In the genomic region with DNA sequence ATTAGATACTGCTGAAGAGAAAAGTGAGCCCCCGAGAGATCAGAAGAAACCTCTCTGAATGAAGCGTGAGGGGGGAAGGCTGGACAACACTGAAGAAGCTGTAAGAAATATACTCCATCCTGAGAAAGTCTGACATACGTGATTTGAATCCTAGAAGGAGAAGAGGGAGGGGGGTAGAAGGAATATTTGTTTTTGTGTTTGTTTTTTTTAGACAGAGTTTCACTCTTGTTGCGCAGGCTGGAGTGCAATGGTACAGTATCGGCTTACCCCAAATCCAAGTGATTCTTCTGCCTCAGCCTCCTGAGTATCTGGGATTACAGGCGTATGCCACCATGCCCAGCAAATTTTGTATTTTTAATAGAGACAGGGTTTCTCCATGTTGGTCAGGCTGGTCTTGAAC, we compare ENCODE assay signal across 21 cellular contexts. TPM values are rescaled to one million over a fixed set of nuclear protein-coding genes. Genes with fewer than 3 reads are reported as not detected.
A peak's percentile ranks its signal among the peaks of the same experiment; 100 is the strongest.
DNase-seq lines count a peak whose midpoint lies in the region; ATAC-seq and TF ChIP-seq lines count a peak whose summit lies in the region.
"Had no signal": no experiment of that assay in that cellular context is flagged by ENCODE, and none has a peak within 500 bp of the region (broad histone marks: within the 10 kb centered on the region; RNA-seq: fewer than 3 reads in every experiment).

No MANE protein-coding gene starts in this region.

- peaks cover 65% of the 10 kb centered on the region for H3K4me1 Mint-ChIP-seq in activated T-cell treated with anti-CD3 and anti-CD28 coated beads, Interleukin-2, amount 50 U/mL, for 24 hours (ENCODE audit: low read depth)
- H3K4me1 Mint-ChIP-seq in activated T-cell treated with anti-CD3 and anti-CD28 coated beads, Interleukin-2, amount 50 U/mL, for 4 hours (ENCODE audit: low read depth), result peaks cover 37% of the 10 kb centered on the region
- peaks cover 39% of the 10 kb centered on the region for H3K4me1 Mint-ChIP-seq in memory B cell
- peaks cover 22% of the 10 kb centered on the region for H3K4me1 Mint-ChIP-seq in activated naive CD4-positive, alpha-beta T cell treated with anti-CD3 and anti-CD28 coated beads, Interleukin-2, amount 10 ng/mL, durations not matched to agents 7 days and 5 days
- H3K4me1 Mint-ChIP-seq in progenitor cell of endocrine pancreas (ENCODE audit: low read depth), result peaks cover 20% of the 10 kb centered on the region

- CTCF ChIA-PET in activated naive CD4-positive, alpha-beta T cell treated with anti-CD3 and anti-CD28 coated beads, Interleukin-2, amount 10 ng/mL, durations not matched to agents 7 days and 5 days (lab: Charles Lee), result no interaction called here

- H3K4me3 Mint-ChIP-seq in activated T-cell treated with anti-CD3 and anti-CD28 coated beads, Interleukin-2, amount 50 U/mL, for 24 hours, result no peak overlapping the region
- H3K4me3 Mint-ChIP-seq in activated T-cell treated with anti-CD3 and anti-CD28 coated beads, Interleukin-2, amount 50 U/mL, for 4 hours, result no peak overlapping the region
- H3K4me3 Mint-ChIP-seq in memory B cell, result peak overlapping the region; percentile 2
- no peak overlapping the region for H3K4me3 Mint-ChIP-seq in activated naive CD4-positive, alpha-beta T cell treated with anti-CD3 and anti-CD28 coated beads, Interleukin-2, amount 10 ng/mL, durations not matched to agents 7 days and 5 days
- H3K4me3 Mint-ChIP-seq in progenitor cell of endocrine pancreas (ENCODE audit: low read depth), result no peak overlapping the region
- H3K4me3 Mint-ChIP-seq: HFFc6 had no signal

- peak overlapping the region; percentile 66; the same call in 1 of the 2 replicates for H3K27ac ChIP-seq in VCaP

- no peak for ATAC-seq in activated T-cell treated with anti-CD3 and anti-CD28 coated beads, Interleukin-2, amount 50 U/mL, for 4 hours
- ATAC-seq in memory B cell (ENCODE audit: low read depth), result no peak
- ATAC-seq: GM12878, Panc1 had no signal

- TF ChIP-seq CTCF in VCaP (conservative IDR thresholded peaks at IDR 0.05) (no peak), progenitor cell of endocrine pancreas (IDR thresholded peaks at IDR 0.05; ENCODE audit: unreplicated experiment) (no peak)

- H3K9me3 Mint-ChIP-seq in activated T-cell treated with anti-CD3 and anti-CD28 coated beads, Interleukin-2, amount 50 U/mL, for 24 hours, result no peaks in the 10 kb centered on the region
- peaks cover 4% of the 10 kb centered on the region for H3K9me3 Mint-ChIP-seq in activated T-cell treated with anti-CD3 and anti-CD28 coated beads, Interleukin-2, amount 50 U/mL, for 4 hours
- H3K9me3 Mint-ChIP-seq in memory B cell, result peaks cover 4% of the 10 kb centered on the region
- no peaks in the 10 kb centered on the region for H3K9me3 Mint-ChIP-seq in activated naive CD4-positive, alpha-beta T cell treated with anti-CD3 and anti-CD28 coated beads, Interleukin-2, amount 10 ng/mL, durations not matched to agents 7 days and 5 days
- H3K9me3 Mint-ChIP-seq in progenitor cell of endocrine pancreas (ENCODE audit: low read depth), result peaks cover 3% of the 10 kb centered on the region
- H3K9me3 Mint-ChIP-seq: HFFc6 had no signal

- H3K36me3 Mint-ChIP-seq in activated T-cell treated with anti-CD3 and anti-CD28 coated beads, Interleukin-2, amount 50 U/mL, for 24 hours (ENCODE audit: low read depth), result peaks cover 13% of the 10 kb centered on the region
- peaks cover 13% of the 10 kb centered on the region for H3K36me3 Mint-ChIP-seq in activated T-cell treated with anti-CD3 and anti-CD28 coated beads, Interleukin-2, amount 50 U/mL, for 4 hours (ENCODE audit: insufficient read depth)
- H3K36me3 Mint-ChIP-seq in memory B cell, result peaks cover 7% of the 10 kb centered on the region
- H3K36me3 Mint-ChIP-seq in activated naive CD4-positive, alpha-beta T cell treated with anti-CD3 and anti-CD28 coated beads, Interleukin-2, amount 10 ng/mL, durations not matched to agents 7 days and 5 days, result no peaks in the 10 kb centered on the region
- peaks cover 2% of the 10 kb centered on the region for H3K36me3 Mint-ChIP-seq in progenitor cell of endocrine pancreas (ENCODE audit: insufficient read depth)

- DNase-seq in activated T-cell treated with anti-CD3 and anti-CD28 coated beads, Interleukin-2, amount 50 U/mL, for 24 hours, result no peak
- DNase-seq in activated T-cell treated with anti-CD3 and anti-CD28 coated beads, Interleukin-2, amount 50 U/mL, for 4 hours, result no peak
- DNase-seq in memory B cell (ENCODE audit: low spot score in 2 of 2) (no peak), pons (ENCODE audit: low spot score) (no peak), progenitor cell of endocrine pancreas (ENCODE audit: low spot score, unreplicated experiment) (no peak)
- no peak for DNase-seq in activated naive CD4-positive, alpha-beta T cell treated with anti-CD3 and anti-CD28 coated beads, Interleukin-2, amount 10 ng/mL, durations not matched to agents 7 days and 5 days
- DNase-seq: 8988T, DMS 273 treated with DMSO at 0.1 percent for 48 hours, DND-41, HFFc6, KBM-7, NCI-H1105, NCI-H146, NCI-H2029, NCI-H226, NCI-H524, NCI-H774, SIG-M5 had no signal

- H3K27me3 Mint-ChIP-seq in activated T-cell treated with anti-CD3 and anti-CD28 coated beads, Interleukin-2, amount 50 U/mL, for 24 hours, result no peaks in the 10 kb centered on the region
- H3K27me3 Mint-ChIP-seq in activated T-cell treated with anti-CD3 and anti-CD28 coated beads, Interleukin-2, amount 50 U/mL, for 4 hours (ENCODE audit: low read depth), result no peaks in the 10 kb centered on the region
- H3K27me3 Mint-ChIP-seq in memory B cell (no peaks in the 10 kb centered on the region), progenitor cell of endocrine pancreas (no peaks in the 10 kb centered on the region)
- no peaks in the 10 kb centered on the region for H3K27me3 Mint-ChIP-seq in activated naive CD4-positive, alpha-beta T cell treated with anti-CD3 and anti-CD28 coated beads, Interleukin-2, amount 10 ng/mL, durations not matched to agents 7 days and 5 days

- H3K27ac Mint-ChIP-seq in activated T-cell treated with anti-CD3 and anti-CD28 coated beads, Interleukin-2, amount 50 U/mL, for 24 hours, result peak overlapping the region; percentile 45
- H3K27ac Mint-ChIP-seq in memory B cell, result no peak overlapping the region
- H3K27ac Mint-ChIP-seq in activated naive CD4-positive, alpha-beta T cell treated with anti-CD3 and anti-CD28 coated beads, Interleukin-2, amount 10 ng/mL, durations not matched to agents 7 days and 5 days, result no peak overlapping the region
- H3K27ac Mint-ChIP-seq in progenitor cell of endocrine pancreas, result no peak overlapping the region
- H3K27ac Mint-ChIP-seq: HFFc6 had no signal

RNA-seq across cellular contexts. Expression of a gene that starts 52.6 kb away (rescaled TPM):
- 10 to 100 TPM; 16.6 to 17.3 (median 16.7) TPM for total RNA-seq in activated T-cell treated with anti-CD3 and anti-CD28 coated beads, Interleukin-2, amount 50 U/mL, for 4 hours
- total RNA-seq in progenitor cell of endocrine pancreas, result 29.5 and 32.9 TPM in 2 replicates
